ENCODE assay signal across 8 cellular contexts in the genomic region with DNA sequence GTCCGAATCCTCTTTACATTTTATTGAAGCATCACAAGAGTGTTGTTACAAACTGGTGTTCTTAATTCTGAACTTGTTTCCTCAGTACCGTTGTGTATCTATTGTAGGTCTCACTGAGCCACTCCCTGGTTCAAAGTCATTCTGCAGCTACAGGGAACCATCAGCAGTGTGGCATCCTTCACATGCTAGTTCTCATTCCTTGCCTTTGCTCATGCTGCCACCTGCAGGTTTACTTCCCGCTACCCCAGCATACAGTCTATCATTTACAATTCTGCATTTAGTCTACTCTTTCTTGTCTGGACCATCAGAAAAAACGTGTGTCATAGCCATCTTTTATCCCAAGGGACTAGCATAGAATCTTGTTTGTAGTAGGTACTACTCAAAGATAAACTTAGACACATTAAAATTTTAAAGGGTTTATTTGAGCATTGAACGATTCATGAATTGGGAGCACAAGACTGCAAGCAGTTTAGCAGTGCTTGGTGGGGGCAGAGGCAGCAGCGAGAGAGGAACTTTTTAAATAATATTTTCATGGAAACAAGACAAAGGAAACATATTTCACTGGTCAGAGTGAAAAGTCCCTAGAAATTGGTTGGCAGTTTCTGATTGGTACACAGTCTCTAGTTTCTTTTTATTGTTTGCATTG.
DNase-seq lines count a peak whose midpoint lies in the region; ATAC-seq and TF ChIP-seq lines count a peak whose summit lies in the region.

No MANE protein-coding gene starts in this region.

- H3K27me3 ChIP-seq in neural progenitor cell (no peaks in the 10 kb centered on the region), aorta (ENCODE audit: control insufficient read depth in 1 of 2, insufficient read depth in 2 of 2, low read length in 1 of 2) (no peaks in the 10 kb centered on the region)

- H3K27me3 Mint-ChIP-seq in neural progenitor cell (ENCODE audit: insufficient read depth, low read depth) = no peaks in the 10 kb centered on the region

- H3K79me2 ChIP-seq in neural progenitor cell (ENCODE audit: low read depth) = no peaks in the 10 kb centered on the region

- TF ChIP-seq CTCF in neural progenitor cell (IDR thresholded peaks at IDR 0.05) (peak; percentile 78), omental fat pad (IDR thresholded peaks at IDR 0.05) (no peak)

- no peaks in the 10 kb centered on the region for H3K9me3 Mint-ChIP-seq in neural progenitor cell

- intact Hi-C loops in aorta (cut with DNase I) = no loop called here

- ATAC-seq in GM18868 (IDR thresholded peaks at IDR 0.05; ENCODE audit: unreplicated experiment) (peak; percentile 95), omental fat pad (ENCODE audit: low FRiP score) (no peak), aorta (ENCODE audit: low FRiP score) (no peak)

- no peak overlapping the region for H3K27ac ChIP-seq in neural progenitor cell
- H3K27ac ChIP-seq in aorta (ENCODE audit: low read depth in 1 of 2, low read length in 2 of 2) = no peak overlapping the region

- H3K27ac Mint-ChIP-seq in neural progenitor cell = no peak overlapping the region

- WGBS in aorta, 2 donors = 21 to 25% methylated on average over 6 of the region's 6 CpGs

- no peaks in the 10 kb centered on the region for H3K4me1 ChIP-seq in neural progenitor cell
- no peaks in the 10 kb centered on the region for H3K4me1 ChIP-seq in aorta (ENCODE audit: control insufficient read depth in 1 of 2, insufficient read depth in 2 of 2, low read length in 2 of 2)

- H2AFZ ChIP-seq in neural progenitor cell (replicated peaks) = no peak overlapping the region

- H3K9ac ChIP-seq in neural progenitor cell = no peak overlapping the region

- H3K36me3 ChIP-seq in neural progenitor cell (no peaks in the 10 kb centered on the region), aorta (ENCODE audit: control insufficient read depth in 1 of 2, insufficient read depth in 2 of 2, low read length in 1 of 2) (no peaks in the 10 kb centered on the region)

- H3K4me2 ChIP-seq in neural progenitor cell = no peak overlapping the region

- H3K4me3 ChIP-seq in neural progenitor cell (no peak overlapping the region), aorta (ENCODE audit: low read length in 2 of 2) (no peak overlapping the region)

- no peaks in the 10 kb centered on the region for H3F3A ChIP-seq in neural progenitor cell (ENCODE audit: low read depth)

- H3K9me3 ChIP-seq in neural progenitor cell (ENCODE audit: low read depth) (no peaks in the 10 kb centered on the region), aorta (ENCODE audit: control insufficient read depth, low read length) (no peaks in the 10 kb centered on the region)

- no peak overlapping the region for H3K4me3 Mint-ChIP-seq in neural progenitor cell

- H3K4me1 Mint-ChIP-seq in neural progenitor cell = no peaks in the 10 kb centered on the region

- no peak for TF ChIP-seq POLR2A in erythroblast (IDR thresholded peaks at IDR 0.05; ENCODE audit: low read length)

- H4K20me1 ChIP-seq in neural progenitor cell (ENCODE audit: low read depth) = no peaks in the 10 kb centered on the region

- peak; percentile 3 for DNase-seq in AG20443 (ENCODE audit: low spot score)
- peak; percentile 12 for DNase-seq in HuH-7 (ENCODE audit: low spot score)
- DNase-seq in OCI-M1 (lab: John Stamatoyannopoulos, UW) = peak; percentile 67
- peak; percentile 4 to 27 for DNase-seq in erythroblast (lab: John Stamatoyannopoulos, UW)
- peak; percentile 65 for DNase-seq in neural progenitor cell (ENCODE audit: low spot score)
- DNase-seq in omental fat pad (ENCODE audit: low spot score) = no peak
- no peak for DNase-seq in aorta

- no peaks in the 10 kb centered on the region for H3K36me3 Mint-ChIP-seq in neural progenitor cell

Comparison
In these comparisons a context has a peak if more than half of its experiments do, and no peak if none do; other contexts are left out.
1. DNase-seq: peak in AG20443 (single experiment), HuH-7 (single experiment), OCI-M1 (single experiment), erythroblast (2 of 2) and neural progenitor cell (single experiment); none in omental fat pad (single experiment) and aorta (0 of 2).